21 cellular contexts compared by ENCODE assay signal in genomic region chr10:99844433-99844955, GRCh38.
DNase-seq lines count a peak whose midpoint lies in the region; ATAC-seq, FAIRE-seq and TF ChIP-seq lines count a peak whose summit lies in the region.
"Had no signal": no experiment of that assay in that cellular context is flagged by ENCODE, and none has a peak within 500 bp of the region (broad histone marks: within the 10 kb centered on the region; RNA-seq: fewer than 3 reads in every experiment).

No MANE protein-coding gene starts in this region.

- TF ChIP-seq POLR2A in A549 (IDR thresholded peaks at IDR 0.05; ENCODE audit: low read length) = no peak
- TF ChIP-seq POLR2A in HepG2 (IDR thresholded peaks at IDR 0.05; ENCODE audit: insufficient read depth in 1 of 2, low read depth in 2 of 2, low read length in 2 of 2) = no peak

- no peak overlapping the region for H3K9ac ChIP-seq in HepG2 (ENCODE audit: insufficient read depth, low read depth, low read length)
- H3K9ac ChIP-seq: KMS-11 had no signal

- 80% methylated on average over 6 of the region's 6 CpGs for WGBS in A549 (ENCODE audit: missing lambda C conversion rate)
- WGBS in HepG2 (ENCODE audit: low lambda C conversion rate) = 89% methylated on average over 6 of the region's 6 CpGs

- CTCF ChIA-PET in A549 (lab: Yijun Ruan, JAX) (interaction anchor here (1.0 to 6.8 kb wide), 9 partner anchors 9 to 258 kb away, joined by 4 to 133 read pairs (median 26); partner anchors contain the start of gene DNMBP), HepG2 (lab: Yijun Ruan, JAX; ENCODE audit: low intra/inter-chr PET ratio, low total read pairs) (interaction anchor here (1.2 to 1.9 kb wide), 2 partner anchors 166 to 202 kb away, joined by 3 to 7 read pairs; no protein-coding TSS in a partner anchor)

- H3K4me1 ChIP-seq in A549 = peaks cover 47% of the 10 kb centered on the region
- H3K4me1 ChIP-seq in HepG2 (ENCODE audit: insufficient read depth, low read length) = peaks cover 37% of the 10 kb centered on the region
- H3K4me1 ChIP-seq: SJSA1 had no signal

- ATAC-seq in A549 (peak; percentile 3 to 8; a peak in 3 of 6 replicates), HepG2 (no peak; the same call in 2 of the 3 replicates), GM21390 (IDR thresholded peaks at IDR 0.05; ENCODE audit: unreplicated experiment) (no peak), HG03045 (IDR thresholded peaks at IDR 0.05; ENCODE audit: unreplicated experiment) (no peak)

- DNase-seq in A549 (ENCODE audit: low read depth in 1 of 2, low spot score in 1 of 2) = no peak
- DNase-seq in MV-4-11 (lab: John Stamatoyannopoulos, UW) = peak; percentile 31
- peak; percentile 64 for DNase-seq in dermis blood vessel endothelial cell
- no peak for DNase-seq in HepG2 (ENCODE audit: low spot score)
- DNase-seq in NCI-H526 treated with DMSO at 0.1 percent for 48 hours (lab: John Stamatoyannopoulos, UW) = no peak
- no peak for DNase-seq in effector CD8-positive, alpha-beta T cell (lab: John Stamatoyannopoulos, UW)
- DNase-seq: 8988T; COR-L47; DMS79; GOT3; NCI-H1105; NCI-H146; NCI-H2029; NCI-H226; NCI-H510A treated with DMSO at 0.1 percent for 48 hours; NCI-H774; NK-92 treated with Interleukin-12 subunit alpha and Interleukin-12 subunit beta, amount 100 ng/mL, for 24 hours had no signal

- intact Hi-C loops in HepG2 (cut with micrococcal nuclease; ENCODE audit: unreplicated experiment) = no loop called here

- POLR2A ChIA-PET in A549 (lab: Yijun Ruan, JAX) = interaction anchor here (0.6 kb wide), 1 partner anchor 65 kb away, joined by 10 read pairs; no protein-coding TSS in a partner anchor
- POLR2A ChIA-PET in HepG2 (lab: Yijun Ruan, JAX) = interaction anchor here (1.3 to 1.5 kb wide), 2 partner anchors 15 to 112 kb away, joined by 3 read pairs; partner anchors contain the start of gene CUTC

- no peaks in the 10 kb centered on the region for H3K27me3 ChIP-seq in HepG2 (ENCODE audit: control insufficient read depth in 1 of 2, insufficient read depth in 2 of 2, low read length in 2 of 2)
- H3K27me3 ChIP-seq: SJSA1 had no signal

- TF ChIP-seq EP300 in A549 (IDR thresholded peaks at IDR 0.05) (no peak), HepG2 (IDR thresholded peaks at IDR 0.05; ENCODE audit: low read depth in 2 of 2, low read length in 2 of 2) (no peak), HepG2 (CRISPR knock-in tag; IDR thresholded peaks at IDR 0.05; ENCODE audit: borderline replicate concordance) (no peak)

- FAIRE-seq in A549 (lab: Jason Lieb, UNC) (no peak), HepG2 (lab: Jason Lieb, UNC) (no peak)

- H3K27ac ChIP-seq in A549 (peak overlapping the region in 1 of 2 experiments; percentile 44; a peak in 3 of 6 replicates), HepG2 (ENCODE audit: extremely low read length, insufficient read depth, low read length) (no peak overlapping the region)
- H3K27ac ChIP-seq: KMS-11, SJSA1 had no signal

- TF ChIP-seq RAD21 in A549 (conservative IDR thresholded peaks at IDR 0.05 in 1 of 2, IDR thresholded peaks at IDR 0.05 in 1 of 2) (no peak), HepG2 (CRISPR knock-in tag; IDR thresholded peaks at IDR 0.05) (no peak)

- no peak overlapping the region for H3K4me2 ChIP-seq in A549
- no peak overlapping the region for H3K4me2 ChIP-seq in HepG2 (ENCODE audit: low read depth, low read length)
- H3K4me2 ChIP-seq: KMS-11 had no signal

- H4K20me1 ChIP-seq in HepG2 (ENCODE audit: insufficient read depth, low read length) = peaks cover 5% of the 10 kb centered on the region; the same call in 1 of the 2 replicates

- BruUV-seq in HepG2 (replicated peaks; lab: Mats Ljungman, UMichigan) = no TSS peak

- H3K4me3 ChIP-seq in A549 = no peak overlapping the region
- no peak overlapping the region for H3K4me3 ChIP-seq in HepG2 (replicated peaks in 1 of 3; ENCODE audit: insufficient read depth in 1 of 3, low read depth in 2 of 3, low read length in 3 of 3)
- H3K4me3 ChIP-seq: SJSA1 had no signal

- H2AFZ ChIP-seq in HepG2 (ENCODE audit: low read length) = no peak overlapping the region

- H3K9me3 ChIP-seq in A549 (no peaks in the 10 kb centered on the region), HepG2 (ENCODE audit: low read length) (no peaks in the 10 kb centered on the region)
- H3K9me3 ChIP-seq: SJSA1 had no signal

- no peak for TF ChIP-seq CTCF in A549 (IDR thresholded peaks at IDR 0.05)
- no peak for TF ChIP-seq CTCF in HepG2 (CRISPR knock-in tag; IDR thresholded peaks at IDR 0.05)

- peaks cover 35 to 75% of the 10 kb centered on the region in 2 experiments for H3K36me3 ChIP-seq in HepG2 (replicated peaks in 1 of 2; ENCODE audit: control insufficient read depth in 1 of 2, insufficient read depth in 2 of 2, low read length in 2 of 2)
- H3K36me3 ChIP-seq: SJSA1 had no signal

- in situ Hi-C loops in HepG2 (cut with HindIII; ENCODE audit: extremely low pct_ligation_motif_present, low pct_unique_long_range_greater_than_20kb) = no loop called here

- H3K79me2 ChIP-seq in HepG2 (ENCODE audit: insufficient read depth, low read length) = no peaks in the 10 kb centered on the region

TF ChIP-seq in A549, 52 proteins besides CTCF, POLR2A, EP300 and RAD21 (continues in another document):
- TF ChIP-seq HEYL (CRISPR knock-in tag; IDR thresholded peaks at IDR 0.05) (no peak), SREBF2 (IDR thresholded peaks at IDR 0.05) (no peak), POLR2AphosphoS2 (conservative IDR thresholded peaks at IDR 0.05; ENCODE audit: low read length) (no peak), NFE2L2 (conservative IDR thresholded peaks at IDR 0.05; ENCODE audit: low read length) (no peak), TFCP2L1 (CRISPR knock-in tag; IDR thresholded peaks at IDR 0.05) (no peak), REST (IDR thresholded peaks at IDR 0.05) (no peak), HOXB5 (CRISPR knock-in tag; IDR thresholded peaks at IDR 0.05) (no peak), BHLHE40 (IDR thresholded peaks at IDR 0.05; ENCODE audit: low read depth, low read length) (no peak)

TF ChIP-seq in HepG2, 621 proteins besides CTCF, POLR2A, EP300 and RAD21:
- TF ChIP-seq ZNF678 (CRISPR knock-in tag; IDR thresholded peaks at IDR 0.05) = no peak
- no peak for TF ChIP-seq FOXP1 (IDR thresholded peaks at IDR 0.05)
- TF ChIP-seq FOXP1 (CRISPR knock-in tag; IDR thresholded peaks at IDR 0.05) = no peak
- TF ChIP-seq SAP130 (CRISPR knock-in tag; IDR thresholded peaks at IDR 0.05; ENCODE audit: low read depth) = no peak
- peak; percentile 86 for TF ChIP-seq RBM22 (optimal IDR thresholded peaks at IDR 0.05; ENCODE audit: low read length)

Comparison
In these comparisons a context has a peak if more than half of its experiments do, and no peak if none do; other contexts are left out.
1. ATAC-seq: peak in A549 (2 of 2); none in HepG2 (single experiment), GM21390 (single experiment) and HG03045 (single experiment).
2. DNase-seq: peak in MV-4-11 (single experiment) and dermis blood vessel endothelial cell (single experiment); none in A549 (0 of 2), HepG2 (single experiment), NCI-H526 treated with DMSO at 0.1 percent for 48 hours (single experiment) and effector CD8-positive, alpha-beta T cell (single experiment).